In genomic region chr19:52638601-52639000, GRCh38 we compare ENCODE assay signal across 8 cellular contexts. TPM values are rescaled to one million over a fixed set of nuclear protein-coding genes. Genes with fewer than 3 reads are reported as not detected.
DNase-seq lines count a peak whose midpoint lies in the region; ATAC-seq and TF ChIP-seq lines count a peak whose summit lies in the region.

No MANE protein-coding gene starts in this region.

- no peaks in the 10 kb centered on the region for H3K9me3 ChIP-seq in breast epithelium
- H3K9me3 ChIP-seq in stomach: peaks cover 0 to 5% (median 0%) of the 10 kb centered on the region in 4 donors

- intact Hi-C loops in breast epithelium (cut with DNase I; ENCODE audit: low total_unique reads): no loop called here
- intact Hi-C loops in stomach (cut with DNase I; ENCODE audit: low total_unique reads): no loop called here
- intact Hi-C loops in Calu3 (cut with micrococcal nuclease; ENCODE audit: unreplicated experiment): no loop called here

- H3K4me3 Mint-ChIP-seq in Calu3 (ENCODE audit: low read depth, unreplicated experiment): no peak overlapping the region

- peaks cover 10% of the 10 kb centered on the region for H3K36me3 Mint-ChIP-seq in Calu3 (ENCODE audit: insufficient read depth, unreplicated experiment)

- in situ Hi-C loops in KBM-7 (cut with MboI; ENCODE audit: low pct_unique_long_range_greater_than_20kb, low sequenced_read_pairs): no loop called here

- H3K36me3 ChIP-seq in breast epithelium (no peaks in the 10 kb centered on the region), stomach (peaks cover 0 to 15% (median 10%) of the 10 kb centered on the region in 4 donors)

- H3K9me3 Mint-ChIP-seq in Calu3 (ENCODE audit: low read depth, unreplicated experiment): peaks cover 24% of the 10 kb centered on the region

- TF ChIP-seq CTCF in NB4 (IDR thresholded peaks at IDR 0.05; ENCODE audit: low read depth, low read length): no peak
- TF ChIP-seq CTCF in breast epithelium (IDR thresholded peaks at IDR 0.05): no peak
- TF ChIP-seq CTCF in stomach (IDR thresholded peaks at IDR 0.05): no peak
- TF ChIP-seq CTCF in Calu3 (IDR thresholded peaks at IDR 0.05; ENCODE audit: unreplicated experiment): no peak

- H3K27me3 ChIP-seq in breast epithelium: no peaks in the 10 kb centered on the region
- H3K27me3 ChIP-seq in layer of hippocampus (ENCODE audit: control insufficient read depth, insufficient read depth, low read length): no peaks in the 10 kb centered on the region
- H3K27me3 ChIP-seq in stomach: no peaks in the 10 kb centered on the region

- no peak overlapping the region for H3K27ac Mint-ChIP-seq in Calu3 (ENCODE audit: unreplicated experiment)

- H3K4me3 ChIP-seq in NB4 (ENCODE audit: low read depth, low read length): peak overlapping the region; percentile 25
- H3K4me3 ChIP-seq in breast epithelium: peak overlapping the region; percentile 64 to 76 (median 76)
- H3K4me3 ChIP-seq in stomach: peak overlapping the region; percentile 60 to 78 (median 64)

- CTCF ChIA-PET in Calu3 (lab: Charles Lee): no interaction called here

- no peaks in the 10 kb centered on the region for H3K4me1 Mint-ChIP-seq in Calu3 (ENCODE audit: low read depth, unreplicated experiment)

- DNase-seq in AG08396 (ENCODE audit: low spot score) (peak; percentile 39), NB4 (ENCODE audit: low read depth) (no peak), breast epithelium (ENCODE audit: low spot score in 2 of 2) (peak in 1 of 2 donors; percentile 29), stomach (no peak), KBM-7 (no peak), Calu3 (no peak)

- peak; percentile 8 for ATAC-seq in GM18868 (IDR thresholded peaks at IDR 0.05; ENCODE audit: unreplicated experiment)

- TF ChIP-seq EP300 in stomach (IDR thresholded peaks at IDR 0.05): no peak

- TF ChIP-seq POLR2A in NB4 (IDR thresholded peaks at IDR 0.05; ENCODE audit: extremely low read depth, insufficient read length) (no peak), breast epithelium (IDR thresholded peaks at IDR 0.05) (no peak), stomach (IDR thresholded peaks at IDR 0.05) (no peak)

- BruUV-seq in Calu3 (replicated peaks; lab: Mats Ljungman, UMichigan): no TSS peak

- no peaks in the 10 kb centered on the region for H3K27me3 Mint-ChIP-seq in Calu3 (ENCODE audit: unreplicated experiment)

- 10 to 17% (median 12%) methylated on average over 13 to 14 of the region's 14 CpGs for WGBS in stomach, 5 donors

- H3K27ac ChIP-seq in breast epithelium: peak overlapping the region; percentile 68 to 80
- peak overlapping the region; percentile 30 for H3K27ac ChIP-seq in layer of hippocampus (ENCODE audit: low read depth, low read length)
- H3K27ac ChIP-seq in stomach: peak overlapping the region; percentile 41 to 93 (median 88)

- H3K4me1 ChIP-seq in breast epithelium (peaks cover 0 to 3% of the 10 kb centered on the region in 2 donors), stomach (peaks cover 10 to 24% (median 17%) of the 10 kb centered on the region in 4 donors)

RNA-seq across cellular contexts. Expression of gene ZNF83, which starts 0.4 kb away (rescaled TPM):
- 100 to 1,000 TPM in 1 of 3 donors, 10 to 100 TPM in 2; 61.0 to 120 (median 71.8) TPM for total RNA-seq in breast epithelium
- 100 to 1,000 TPM in 1 of 5 donors, 10 to 100 TPM in 4; 11.0 to 115 (median 35.8) TPM for total RNA-seq in stomach
- 10 to 100 TPM; 10.3 to 36.5 (median 19.1) TPM for polyA plus RNA-seq in stomach
- total RNA-seq in Calu3 (2022): 5.3 and 9.5 TPM in 2 replicates

Comparison
In these comparisons a context has a peak if more than half of its experiments do, and no peak if none do; other contexts are left out.
1. H3K4me3 ChIP-seq: peak in every context shown above with its lines; median percentile 76 in breast epithelium; 64 in stomach; 25 in NB4.
2. H3K27ac ChIP-seq: peak in every context shown above with its lines; median percentile 88 in stomach; 74 in breast epithelium; 30 in layer of hippocampus.